Comparison of ENCODE assay signal across 1 cellular context in genomic region chr11:2790581-2790925, GRCh38.
TF ChIP-seq lines count a peak whose summit lies in the region.

No MANE protein-coding gene starts in this region.

TF ChIP-seq in GM23338, 12 proteins besides CTCF, POLR2A, EP300 and RAD21 (continued from another document):
- TF ChIP-seq REST (IDR thresholded peaks at IDR 0.05; ENCODE audit: unreplicated experiment), result no peak
- no peak for TF ChIP-seq ZNF114 (CRISPR knock-in tag; IDR thresholded peaks at IDR 0.05)
- no peak for TF ChIP-seq NANOG (IDR thresholded peaks at IDR 0.05; ENCODE audit: borderline replicate concordance)
